22 cellular contexts compared by ENCODE assay signal in genomic region chr4:123495530-123495929, GRCh38.
DNase-seq lines count a peak whose midpoint lies in the region; ATAC-seq and TF ChIP-seq lines count a peak whose summit lies in the region.
"Had no signal": no experiment of that assay in that cellular context is flagged by ENCODE, and none has a peak within 500 bp of the region (broad histone marks: within the 10 kb centered on the region; RNA-seq: fewer than 3 reads in every experiment).

No MANE protein-coding gene starts in this region.

- no peaks in the 10 kb centered on the region for H3K9me1 ChIP-seq in IMR-90 (ENCODE audit: insufficient read depth, low read length)

- H2AK5ac ChIP-seq in IMR-90 (ENCODE audit: low read depth, low read length) = no peak overlapping the region

- intact Hi-C loops in IMR-90 (cut with micrococcal nuclease) = no loop called here
- intact Hi-C loops in left cardiac atrium (cut with DNase I) = no loop called here

- no peak overlapping the region for H2AFZ ChIP-seq in IMR-90 (replicated peaks; ENCODE audit: low read length, poor library complexity)

- no peaks in the 10 kb centered on the region for H3K79me1 ChIP-seq in IMR-90 (ENCODE audit: low read depth in 1 of 2, low read length in 2 of 2)

- no peaks in the 10 kb centered on the region for H3K9me3 ChIP-seq in IMR-90 (ENCODE audit: control insufficient read depth, insufficient read depth, low read length)
- H3K9me3 ChIP-seq: left lung had no signal

- no peaks in the 10 kb centered on the region for H3K27me3 ChIP-seq in IMR-90 (ENCODE audit: control insufficient read depth, insufficient read depth, low read length)
- H3K27me3 ChIP-seq: left lung had no signal

- in situ Hi-C loops in IMR-90 (cut with MboI; ENCODE audit: low sequenced_read_pairs) = no loop called here

- H2AK9ac ChIP-seq in IMR-90 (replicated peaks; ENCODE audit: low read depth, low read length, poor library complexity) = no peak overlapping the region

- H3K4me3 ChIP-seq in IMR-90 (ENCODE audit: insufficient read depth, low read depth, low read length) = no peak overlapping the region
- H3K4me3 ChIP-seq: left lung had no signal

- no peaks in the 10 kb centered on the region for H4K20me1 ChIP-seq in IMR-90 (ENCODE audit: insufficient read depth, low read length)

- H4K5ac ChIP-seq in IMR-90 (ENCODE audit: low read depth, low read length) = no peak overlapping the region

- H3K23ac ChIP-seq in IMR-90 (ENCODE audit: low read depth, low read length) = no peak overlapping the region

- no peak overlapping the region for H3K4me3 Mint-ChIP-seq in WTC11
- H3K4me3 Mint-ChIP-seq: activated CD4-positive, alpha-beta T cell treated with anti-CD3 and anti-CD28 coated beads for 36 hours; activated CD8-positive, alpha-beta memory T cell treated with anti-CD3 and anti-CD28 coated beads, Interleukin-2, amount 10 ng/mL, durations not matched to agents 7 days and 5 days; activated naive CD8-positive, alpha-beta T cell treated with anti-CD3 and anti-CD28 coated beads for 36 hours; activated T-helper 17 cell treated with anti-CD3 and anti-CD28 coated beads, Interleukin-2, amount 50 U/mL, for 72 hours; brain; CD8-positive, alpha-beta memory T cell; type B pancreatic cell had no signal

- H3K4me2 ChIP-seq in IMR-90 (ENCODE audit: low read depth, low read length) = no peak overlapping the region

- H3K4me1 ChIP-seq in IMR-90 (ENCODE audit: control insufficient read depth, insufficient read depth, low read length) = no peaks in the 10 kb centered on the region
- H3K4me1 ChIP-seq: left lung had no signal

- no peak overlapping the region for H4K91ac ChIP-seq in IMR-90 (ENCODE audit: insufficient read depth, low read depth, low read length)

- no peak overlapping the region for H2BK15ac ChIP-seq in IMR-90 (ENCODE audit: low read depth, low read length)

- no TSS peak for BruUV-seq in IMR-90 (replicated peaks; lab: Mats Ljungman, UMichigan)

- no peak overlapping the region for H2BK5ac ChIP-seq in IMR-90 (ENCODE audit: low read depth, low read length, poor library complexity, severe bottlenecking)

- POLR2A ChIA-PET in IMR-90 (lab: Charles Lee; ENCODE audit: unreplicated experiment) (no interaction called here), WTC11 (lab: Charles Lee) (no interaction called here)

- no peak overlapping the region for H3K18ac ChIP-seq in IMR-90 (ENCODE audit: low read depth, low read length)

- no peaks in the 10 kb centered on the region for H3K27me3 Mint-ChIP-seq in WTC11 (ENCODE audit: low read depth)
- H3K27me3 Mint-ChIP-seq: activated CD8-positive, alpha-beta memory T cell treated with anti-CD3 and anti-CD28 coated beads, Interleukin-2, amount 10 ng/mL, durations not matched to agents 7 days and 5 days; brain; type B pancreatic cell had no signal

- H3K4ac ChIP-seq in IMR-90 (ENCODE audit: low read depth, low read length) = no peak overlapping the region

- H3K36me3 Mint-ChIP-seq in WTC11 = peaks cover 18% of the 10 kb centered on the region
- H3K36me3 Mint-ChIP-seq: activated naive CD8-positive, alpha-beta T cell treated with anti-CD3 and anti-CD28 coated beads for 36 hours; brain; type B pancreatic cell had no signal

- dilution Hi-C loops in IMR-90 (cut with HindIII; ENCODE audit: low sequenced_read_pairs, unreplicated experiment) = no loop called here

- TF ChIP-seq CTCF in IMR-90 (conservative IDR thresholded peaks at IDR 0.05; ENCODE audit: low read depth, low read length) (no peak), VCaP (conservative IDR thresholded peaks at IDR 0.05) (no peak), WTC11 (IDR thresholded peaks at IDR 0.05) (no peak)

- peak; percentile 12 for DNase-seq in IMR-90
- DNase-seq in fibroblast of peridontal ligament (ENCODE audit: extremely low read depth) = peak; percentile 23
- peak; percentile 82 for DNase-seq in renal cortical epithelial cell (ENCODE audit: low read depth)
- DNase-seq in stimulated activated naive CD8-positive, alpha-beta T cell treated with anti-CD3 and anti-CD28 coated beads, Interleukin-15, Interleukin-2, amounts not matched to agents 100 U/mL and 50 U/mL, for 24 hours = no peak
- DNase-seq in WTC11 (ENCODE audit: low spot score) = no peak
- DNase-seq in left cardiac atrium = no peak
- DNase-seq: activated CD4-positive, alpha-beta T cell treated with anti-CD3 and anti-CD28 coated beads for 36 hours; activated CD8-positive, alpha-beta memory T cell treated with anti-CD3 and anti-CD28 coated beads, Interleukin-2, amount 10 ng/mL, durations not matched to agents 7 days and 5 days; activated naive CD8-positive, alpha-beta T cell treated with anti-CD3 and anti-CD28 coated beads for 36 hours; CD8-positive, alpha-beta memory T cell; DMS79 treated with DMSO at 0.1 percent for 48 hours; H7; KG1; left lung; NCI-H1105; NCI-H510A; NK-92 treated with Interleukin-12 subunit alpha and Interleukin-12 subunit beta, amount 100 ng/mL, for 24 hours; stimulated activated CD4-positive, alpha-beta T cell treated with anti-CD3 and anti-CD28 coated beads, Interleukin-12 subunit alpha, Interleukin-12 subunit beta, amount 100 ng/mL, for 4 hours had no signal

- H3K14ac ChIP-seq in IMR-90 (replicated peaks; ENCODE audit: low read depth, low read length) = no peak overlapping the region

- H3K27ac ChIP-seq in IMR-90 (ENCODE audit: insufficient read depth, low read length) = no peak overlapping the region
- H3K27ac ChIP-seq in VCaP = peak overlapping the region; percentile 79; the same call in 1 of the 2 replicates
- H3K27ac ChIP-seq: left lung had no signal

- no CpG with 5 or more reads among the region's 2 CpGs for WGBS in IMR-90 (ENCODE audit: extremely low coverage in 2 of 2, insufficient read length in 1 of 2), 2 experiments

- peaks cover 35% of the 10 kb centered on the region for H3K9me3 Mint-ChIP-seq in WTC11

- ATAC-seq in IMR-90 (ENCODE audit: low read depth) (no peak), WTC11 (no peak), left cardiac atrium (no peak)
- no peak for ATAC-seq in stimulated activated naive CD8-positive, alpha-beta T cell treated with anti-CD3 and anti-CD28 coated beads, Interleukin-15, Interleukin-2, amounts not matched to agents 100 U/mL and 50 U/mL, for 24 hours
- ATAC-seq: activated CD4-positive, alpha-beta T cell treated with anti-CD3 and anti-CD28 coated beads for 36 hours; activated CD8-positive, alpha-beta memory T cell treated with anti-CD3 and anti-CD28 coated beads, Interleukin-2, amount 10 ng/mL, durations not matched to agents 7 days and 5 days; activated T-helper 17 cell treated with anti-CD3 and anti-CD28 coated beads, Interleukin-2, amount 50 U/mL, for 72 hours; left lung had no signal

- H2BK120ac ChIP-seq in IMR-90 (ENCODE audit: low read depth, low read length) = no peak overlapping the region

- no peak overlapping the region for H4K8ac ChIP-seq in IMR-90 (ENCODE audit: low read depth in 2 of 2, low read length in 2 of 2)

- peaks cover 14% of the 10 kb centered on the region for H3K4me1 Mint-ChIP-seq in WTC11
- H3K4me1 Mint-ChIP-seq: activated CD4-positive, alpha-beta T cell treated with anti-CD3 and anti-CD28 coated beads for 36 hours; activated CD8-positive, alpha-beta memory T cell treated with anti-CD3 and anti-CD28 coated beads, Interleukin-2, amount 10 ng/mL, durations not matched to agents 7 days and 5 days; activated T-helper 17 cell treated with anti-CD3 and anti-CD28 coated beads, Interleukin-2, amount 50 U/mL, for 72 hours; CD8-positive, alpha-beta memory T cell had no signal

- CTCF ChIA-PET in IMR-90 (lab: Yijun Ruan, JAX) (no interaction called here), WTC11 (lab: Charles Lee) (no interaction called here)

- no peaks in the 10 kb centered on the region for H3K36me3 ChIP-seq in IMR-90 (ENCODE audit: control insufficient read depth, insufficient read depth, low read length)
- H3K36me3 ChIP-seq: left lung had no signal

- no peak overlapping the region for H3K56ac ChIP-seq in IMR-90 (ENCODE audit: extremely low read depth, insufficient read depth, low read length)

- no peak for TF ChIP-seq RAD21 in IMR-90 (IDR thresholded peaks at IDR 0.05; ENCODE audit: low read length)

- no peak overlapping the region for H3K9ac ChIP-seq in IMR-90 (ENCODE audit: low read depth, low read length)

- H3K27ac Mint-ChIP-seq in WTC11 = no peak overlapping the region
- H3K27ac Mint-ChIP-seq: activated CD4-positive, alpha-beta T cell treated with anti-CD3 and anti-CD28 coated beads for 36 hours; activated CD8-positive, alpha-beta memory T cell treated with anti-CD3 and anti-CD28 coated beads, Interleukin-2, amount 10 ng/mL, durations not matched to agents 7 days and 5 days; activated naive CD8-positive, alpha-beta T cell treated with anti-CD3 and anti-CD28 coated beads for 36 hours; activated T-helper 17 cell treated with anti-CD3 and anti-CD28 coated beads, Interleukin-2, amount 50 U/mL, for 72 hours; type B pancreatic cell had no signal

- no peak overlapping the region for H2BK20ac ChIP-seq in IMR-90 (ENCODE audit: low read depth, low read length)

- TF ChIP-seq POLR2A in IMR-90 (IDR thresholded peaks at IDR 0.05; ENCODE audit: low read depth, low read length) = no peak

TF ChIP-seq in IMR-90, 13 proteins besides CTCF, POLR2A, EP300 and RAD21 (continues in another document):
- TF ChIP-seq RFX5 (IDR thresholded peaks at IDR 0.05; ENCODE audit: low read depth, low read length) = no peak
- no peak for TF ChIP-seq CEBPB (IDR thresholded peaks at IDR 0.05; ENCODE audit: low read depth, low read length)
- no peak for TF ChIP-seq CHD1 (IDR thresholded peaks at IDR 0.05; ENCODE audit: low read depth, low read length)
- TF ChIP-seq FOS (IDR thresholded peaks at IDR 0.05; ENCODE audit: low read depth, low read length) = no peak

TF ChIP-seq in WTC11, 78 proteins besides CTCF, POLR2A, EP300 and RAD21 (continues in another document):
- TF ChIP-seq TEAD1 (CRISPR knock-in tag; IDR thresholded peaks at IDR 0.05) (no peak), TP53 (CRISPR knock-in tag; IDR thresholded peaks at IDR 0.05) (no peak), ZSCAN18 (CRISPR knock-in tag; IDR thresholded peaks at IDR 0.05) (no peak), ATF1 (CRISPR knock-in tag; IDR thresholded peaks at IDR 0.05) (no peak), TEAD4 (CRISPR knock-in tag; IDR thresholded peaks at IDR 0.05) (no peak), PRRX2 (CRISPR knock-in tag; IDR thresholded peaks at IDR 0.05) (no peak)

Comparison
In these comparisons a context has a peak if more than half of its experiments do, and no peak if none do; other contexts are left out.
1. DNase-seq: peak in IMR-90 (single experiment), fibroblast of peridontal ligament (single experiment) and renal cortical epithelial cell (single experiment); none in stimulated activated naive CD8-positive, alpha-beta T cell treated with anti-CD3 and anti-CD28 coated beads, Interleukin-15, Interleukin-2, amounts not matched to agents 100 U/mL and 50 U/mL, for 24 hours (single experiment), WTC11 (single experiment) and left cardiac atrium (single experiment).